ENCODE assay signal across 20 cellular contexts in genomic region chr17:74954115-74954514, GRCh38. TPM values are rescaled to one million over a fixed set of nuclear protein-coding genes. Genes with fewer than 3 reads are reported as not detected.
A peak's percentile ranks its signal among the peaks of the same experiment; 100 is the strongest.
DNase-seq lines count a peak whose midpoint lies in the region; ATAC-seq and TF ChIP-seq lines count a peak whose summit lies in the region.
"Had no signal": no experiment of that assay in that cellular context is flagged by ENCODE, and none has a peak within 500 bp of the region (broad histone marks: within the 10 kb centered on the region; RNA-seq: fewer than 3 reads in every experiment).

No MANE protein-coding gene starts in this region.

- H3K27ac ChIP-seq in HEK293 (ENCODE audit: extremely low read depth, low read depth, low read length): no peak overlapping the region
- H3K27ac ChIP-seq in Peyer's patch: peak overlapping the region in 3 of 4 donors; percentile 14 to 93 (median 92)
- H3K27ac ChIP-seq in ascending aorta: no peak overlapping the region
- H3K27ac ChIP-seq: BLaER1 had no signal

- no peaks in the 10 kb centered on the region for H3K27me3 ChIP-seq in Peyer's patch
- no peaks in the 10 kb centered on the region for H3K27me3 ChIP-seq in ascending aorta
- H3K27me3 ChIP-seq: BLaER1 had no signal

- peaks cover 4% of the 10 kb centered on the region for H3K4me1 Mint-ChIP-seq in stimulated activated effector memory CD8-positive, alpha-beta T cell treated with anti-CD3 and anti-CD28 coated beads, Interleukin-12 subunit alpha, Interleukin-12 subunit beta, amount 100 ng/mL, for 72 hours
- H3K4me1 Mint-ChIP-seq: CD4-positive, CD25-positive, alpha-beta regulatory T cell had no signal

- H3K36me3 ChIP-seq in HEK293 (ENCODE audit: control insufficient read depth in 2 of 2, insufficient read depth in 1 of 2, low read length in 2 of 2): peaks cover 0 to 11% of the 10 kb centered on the region in 2 experiments; a peak in 2 of 3 replicates
- H3K36me3 ChIP-seq in Peyer's patch: no peaks in the 10 kb centered on the region
- H3K36me3 ChIP-seq in ascending aorta: no peaks in the 10 kb centered on the region
- H3K36me3 ChIP-seq: BE2C, BLaER1 had no signal

- DNase-seq in Peyer's patch (no peak), SHP77 treated with DMSO at 0.1 percent for 48 hours (lab: John Stamatoyannopoulos, UW) (no peak), ascending aorta (ENCODE audit: low spot score in 2 of 2) (no peak), NCI-H748 treated with DMSO at 0.1 percent for 48 hours (lab: John Stamatoyannopoulos, UW) (no peak)
- no peak for DNase-seq in stimulated activated effector memory CD8-positive, alpha-beta T cell treated with anti-CD3 and anti-CD28 coated beads, Interleukin-12 subunit alpha, Interleukin-12 subunit beta, amount 100 ng/mL, for 72 hours (ENCODE audit: low spot score in 2 of 2)
- DNase-seq: 8988T; ACHN; BE2C; C1 segment of cervical spinal cord; CD4-positive, alpha-beta memory T cell; CD4-positive, CD25-positive, alpha-beta regulatory T cell; CD8-positive, alpha-beta memory T cell; COR-L47; DMS 273 treated with DMSO at 0.1 percent for 48 hours; DMS79 treated with DMSO at 0.1 percent for 48 hours; GF-D8 had no signal

- no peak overlapping the region for H3K4me3 Mint-ChIP-seq in stimulated activated effector memory CD8-positive, alpha-beta T cell treated with anti-CD3 and anti-CD28 coated beads, Interleukin-12 subunit alpha, Interleukin-12 subunit beta, amount 100 ng/mL, for 72 hours
- H3K4me3 Mint-ChIP-seq: CD14-positive monocyte; CD4-positive, alpha-beta memory T cell; CD4-positive, CD25-positive, alpha-beta regulatory T cell; CD8-positive, alpha-beta memory T cell had no signal

- H3K9me3 ChIP-seq in HEK293 (ENCODE audit: control insufficient read depth, insufficient read depth, low read depth, low read length): no peaks in the 10 kb centered on the region
- no peaks in the 10 kb centered on the region for H3K9me3 ChIP-seq in Peyer's patch
- H3K9me3 ChIP-seq in ascending aorta: no peaks in the 10 kb centered on the region
- H3K9me3 ChIP-seq: BE2C, BLaER1 had no signal

- TF ChIP-seq POLR2A in Peyer's patch (IDR thresholded peaks at IDR 0.05): no peak

- POLR2A ChIA-PET in HEK293 (lab: Yijun Ruan, JAX): no interaction called here

- intact Hi-C loops in ascending aorta (cut with DNase I): no loop called here

- peak overlapping the region; percentile 68 for H3K27ac Mint-ChIP-seq in stimulated activated effector memory CD8-positive, alpha-beta T cell treated with anti-CD3 and anti-CD28 coated beads, Interleukin-12 subunit alpha, Interleukin-12 subunit beta, amount 100 ng/mL, for 72 hours
- H3K27ac Mint-ChIP-seq: CD4-positive, CD25-positive, alpha-beta regulatory T cell; CD8-positive, alpha-beta memory T cell had no signal

- no peak overlapping the region for H3K4me3 ChIP-seq in HEK293 (ENCODE audit: low read depth, low read length)
- no peak overlapping the region for H3K4me3 ChIP-seq in Peyer's patch
- H3K4me3 ChIP-seq in ascending aorta: no peak overlapping the region
- H3K4me3 ChIP-seq: BLaER1 had no signal

- H3K36me3 Mint-ChIP-seq in stimulated activated effector memory CD8-positive, alpha-beta T cell treated with anti-CD3 and anti-CD28 coated beads, Interleukin-12 subunit alpha, Interleukin-12 subunit beta, amount 100 ng/mL, for 72 hours: no peaks in the 10 kb centered on the region
- H3K36me3 Mint-ChIP-seq: CD14-positive monocyte; CD4-positive, alpha-beta memory T cell; CD4-positive, CD25-positive, alpha-beta regulatory T cell; CD8-positive, alpha-beta memory T cell had no signal

- no peak for ATAC-seq in stimulated activated effector memory CD8-positive, alpha-beta T cell treated with anti-CD3 and anti-CD28 coated beads, Interleukin-12 subunit alpha, Interleukin-12 subunit beta, amount 100 ng/mL, for 72 hours

- H3K4me1 ChIP-seq in HEK293 (ENCODE audit: control insufficient read depth, insufficient read depth, low read length): no peaks in the 10 kb centered on the region
- peaks cover 0 to 30% (median 0%) of the 10 kb centered on the region in 4 donors for H3K4me1 ChIP-seq in Peyer's patch
- H3K4me1 ChIP-seq in ascending aorta: no peaks in the 10 kb centered on the region
- H3K4me1 ChIP-seq: BE2C had no signal

- no peaks in the 10 kb centered on the region for H3K9me3 Mint-ChIP-seq in stimulated activated effector memory CD8-positive, alpha-beta T cell treated with anti-CD3 and anti-CD28 coated beads, Interleukin-12 subunit alpha, Interleukin-12 subunit beta, amount 100 ng/mL, for 72 hours
- H3K9me3 Mint-ChIP-seq: CD4-positive, alpha-beta memory T cell; CD8-positive, alpha-beta memory T cell had no signal

- TF ChIP-seq CTCF in HEK293 (tag by site-specific recombination; IDR thresholded peaks at IDR 0.05) (no peak), Peyer's patch (IDR thresholded peaks at IDR 0.05) (no peak), ascending aorta (IDR thresholded peaks at IDR 0.05) (no peak)

- CTCF ChIA-PET in HEK293 (lab: Yijun Ruan, JAX): no interaction called here

TF ChIP-seq in HEK293, 187 proteins besides CTCF, POLR2A, EP300 and RAD21:
- TF ChIP-seq GLI2 (tag by site-specific recombination; IDR thresholded peaks at IDR 0.05; ENCODE audit: borderline replicate concordance, low read depth) (no peak), ZFHX2 (tag by site-specific recombination; conservative IDR thresholded peaks at IDR 0.05) (peak; percentile 34)

RNA-seq across cellular contexts. Expression of gene OTOP3, which starts 18.4 kb away (rescaled TPM):
- total RNA-seq in Peyer's patch (1 to 10 TPM in 3 of 4 donors, not detected in 1; 5.2 to 9.3 (median 8.5) TPM), ascending aorta (not detected)
- total RNA-seq: A673; CD4-positive, alpha-beta memory T cell; CD4-positive, CD25-positive, alpha-beta regulatory T cell; CD8-positive, alpha-beta memory T cell had no signal

RNA-seq across cellular contexts. Expression of gene HID1, which starts 18.4 kb away (rescaled TPM):
- total RNA-seq in Peyer's patch: 100 to 1,000 TPM in 3 of 4 donors, 10 to 100 TPM in 1; 80.0 to 148 (median 124) TPM
- 103 TPM for total RNA-seq in ascending aorta

RNA-seq across cellular contexts. Expression of gene OTOP2, which starts 30.0 kb away (rescaled TPM):
- total RNA-seq in Peyer's patch: 10 to 100 TPM in 1 of 4 donors, 1 to 10 TPM in 2, not detected in 1; 4.6 to 11.9 (median 8.8) TPM
- total RNA-seq in ascending aorta: not detected
- total RNA-seq: A673; CD4-positive, alpha-beta memory T cell; CD4-positive, CD25-positive, alpha-beta regulatory T cell; CD8-positive, alpha-beta memory T cell had no signal

RNA-seq across cellular contexts. Expression of gene USH1G, which starts 31.1 kb away (rescaled TPM):
- total RNA-seq in Peyer's patch (1 to 10 TPM in 3 of 4 donors, not detected in 1; 1.6 to 3.7 (median 2.3) TPM), ascending aorta (not detected)
- total RNA-seq: A673; CD4-positive, alpha-beta memory T cell; CD4-positive, CD25-positive, alpha-beta regulatory T cell; CD8-positive, alpha-beta memory T cell had no signal

RNA-seq across cellular contexts. Expression of gene CDR2L, which starts 33.3 kb away (rescaled TPM):
- total RNA-seq in Peyer's patch (10 to 100 TPM in 3 of 4 donors, 1 to 10 TPM in 1; 7.4 to 80.7 (median 53.9) TPM), ascending aorta (54.7 TPM)
- total RNA-seq: CD4-positive, CD25-positive, alpha-beta regulatory T cell had no signal

Comparison
In these comparisons a context has a peak if more than half of its experiments do, and no peak if none do; other contexts are left out.
1. H3K27ac ChIP-seq: peak in Peyer's patch (3 of 4); none in HEK293 (single experiment) and ascending aorta (0 of 2).